Comparison of ENCODE assay signal across 8 cellular contexts in the genomic region with DNA sequence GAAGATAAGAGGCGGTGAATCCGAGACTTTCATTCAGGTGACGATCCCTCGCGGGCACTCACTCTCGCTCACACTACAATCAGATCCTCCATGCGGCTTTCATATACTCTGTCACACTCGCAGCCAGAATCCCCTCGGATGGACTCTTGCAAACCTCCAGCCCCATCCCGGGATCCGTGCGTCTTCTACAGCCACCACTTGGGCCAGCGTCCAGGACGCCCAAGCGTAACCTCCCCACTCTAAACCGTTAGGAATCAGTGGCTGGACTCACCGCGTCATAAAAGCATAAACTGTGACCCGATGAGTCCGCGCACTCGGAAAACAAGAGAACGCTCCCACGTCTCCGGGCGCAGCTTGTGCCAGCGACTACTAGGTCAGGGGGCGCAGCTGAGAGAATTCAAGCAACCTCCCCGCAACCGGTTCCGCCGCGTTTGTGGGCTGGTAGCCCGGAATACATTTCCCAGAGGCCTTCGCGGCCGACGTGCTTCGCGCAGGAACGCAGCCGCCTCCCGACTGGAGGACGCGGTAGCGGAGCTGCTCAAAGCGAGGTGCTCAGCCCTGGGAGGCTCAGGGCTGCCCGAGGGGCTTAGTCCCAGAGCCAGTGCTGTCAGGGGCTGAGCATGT.
A peak's percentile ranks its signal among the peaks of the same experiment; 100 is the strongest.
DNase-seq lines count a peak whose midpoint lies in the region; ATAC-seq and TF ChIP-seq lines count a peak whose summit lies in the region.

No MANE protein-coding gene starts in this region.

- peak overlapping the region; percentile 71 for H3K27ac ChIP-seq in muscle layer of duodenum (ENCODE audit: low read length)

- H3K4me3 ChIP-seq in NT2/D1 (ENCODE audit: insufficient read length, low read depth) (peak overlapping the region; percentile 70), muscle layer of duodenum (ENCODE audit: low read depth in 1 of 2, low read length in 2 of 2) (peak overlapping the region; percentile 76 to 83)

- no peaks in the 10 kb centered on the region for H3K4me1 ChIP-seq in NT2/D1 (ENCODE audit: insufficient read depth, insufficient read length)
- H3K4me1 ChIP-seq in muscle layer of duodenum (ENCODE audit: control insufficient read depth in 1 of 2, insufficient read depth in 2 of 2, low read length in 2 of 2): no peaks in the 10 kb centered on the region

- H3K36me3 ChIP-seq in NT2/D1 (ENCODE audit: insufficient read depth, insufficient read length, low read length) (peaks cover 8% of the 10 kb centered on the region), muscle layer of duodenum (ENCODE audit: control insufficient read depth in 1 of 2, insufficient read depth in 2 of 2, low read length in 2 of 2) (peaks cover 0 to 19% of the 10 kb centered on the region in 2 donors)

- peak; percentile 1 for TF ChIP-seq CTCF in GM12873 (IDR thresholded peaks at IDR 0.05; ENCODE audit: insufficient read depth, low read depth, low read length, missing control alignments)

- H3K27me3 ChIP-seq in NT2/D1 (ENCODE audit: insufficient read depth, insufficient read length): peaks cover 8% of the 10 kb centered on the region
- H3K27me3 ChIP-seq in muscle layer of duodenum (ENCODE audit: low read depth, low read length): no peaks in the 10 kb centered on the region

- no peak for DNase-seq in NT2/D1 (ENCODE audit: low read depth, low spot score)
- peak; percentile 54 to 57 for DNase-seq in activated T-helper 1 cell treated with anti-CD3 and anti-CD28 coated beads, Interleukin-2, amount 50 U/mL, for 16 hours (ENCODE audit: low read depth in 1 of 2, low spot score in 1 of 2)
- peak; percentile 87 for DNase-seq in fibroblast of gingiva (ENCODE audit: low read depth)
- DNase-seq in stimulated activated CD8-positive, alpha-beta memory T cell treated with anti-CD3 and anti-CD28 coated beads, Interleukin-4, amount 100 ng/mL, for 24 hours (ENCODE audit: low read depth): peak; percentile 68
- no peak for DNase-seq in NCI-H1694 treated with DMSO at 0.1 percent for 48 hours (lab: John Stamatoyannopoulos, UW)

- H3K9me3 ChIP-seq in NT2/D1 (ENCODE audit: insufficient read depth, low read length): peaks cover 9% of the 10 kb centered on the region
- peaks cover 0 to 2% of the 10 kb centered on the region in 2 donors for H3K9me3 ChIP-seq in muscle layer of duodenum (ENCODE audit: control insufficient read depth in 1 of 2, low read length in 2 of 2)

- no peak for ATAC-seq in GM18517 (IDR thresholded peaks at IDR 0.05; ENCODE audit: unreplicated experiment)

- H3K9ac ChIP-seq in NT2/D1 (ENCODE audit: insufficient read length, low read depth): peak overlapping the region; percentile 77

Comparison
In these comparisons a context has a peak if more than half of its experiments do, and no peak if none do; other contexts are left out.
1. DNase-seq: peak in activated T-helper 1 cell treated with anti-CD3 and anti-CD28 coated beads, Interleukin-2, amount 50 U/mL, for 16 hours (2 of 2), fibroblast of gingiva (single experiment) and stimulated activated CD8-positive, alpha-beta memory T cell treated with anti-CD3 and anti-CD28 coated beads, Interleukin-4, amount 100 ng/mL, for 24 hours (single experiment); none in NT2/D1 (single experiment) and NCI-H1694 treated with DMSO at 0.1 percent for 48 hours (single experiment).